Comparison of ENCODE assay signal across 21 cellular contexts in the genomic region with DNA sequence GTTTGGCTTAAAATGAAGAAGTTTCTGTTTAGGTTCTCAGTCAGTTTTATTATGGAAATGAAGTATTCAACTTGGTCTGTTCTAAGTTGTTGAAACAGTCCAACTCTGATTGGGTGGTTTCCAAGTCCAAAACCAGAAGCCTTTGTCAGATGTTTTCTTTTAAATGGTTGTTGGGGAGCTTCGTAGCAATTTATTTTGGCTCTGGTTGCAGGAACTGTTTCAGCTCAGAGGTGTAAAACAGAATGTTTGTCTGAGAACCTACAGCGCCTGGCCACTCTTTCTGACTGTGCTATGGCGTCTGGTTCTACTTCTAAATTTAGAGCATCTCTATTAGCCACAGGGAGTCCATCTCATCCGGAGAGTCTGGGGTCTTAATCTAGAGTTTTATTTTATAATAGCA.
DNase-seq lines count a peak whose midpoint lies in the region; FAIRE-seq and TF ChIP-seq lines count a peak whose summit lies in the region.
"Had no signal": no experiment of that assay in that cellular context is flagged by ENCODE, and none has a peak within 500 bp of the region (broad histone marks: within the 10 kb centered on the region; RNA-seq: fewer than 3 reads in every experiment).

No MANE protein-coding gene starts in this region.

- H3K4me2 ChIP-seq in SU-DHL-6 (ENCODE audit: low read depth, low read length, poor library complexity, severe bottlenecking): peak overlapping the region; percentile 6

- FAIRE-seq in GM12892 (lab: Jason Lieb, UNC): no peak
- FAIRE-seq: D721Med, GM12878, K562, RCC 7860 had no signal

- no peaks in the 10 kb centered on the region for H3K27me3 ChIP-seq in SU-DHL-6 (ENCODE audit: low read length)
- H3K27me3 ChIP-seq in rectal smooth muscle tissue (ENCODE audit: control insufficient read depth, insufficient read depth, low read length): no peaks in the 10 kb centered on the region
- H3K27me3 ChIP-seq in effector memory CD4-positive, alpha-beta T cell (replicated peaks; ENCODE audit: control insufficient read depth, insufficient read depth, low read length, poor library complexity, severe bottlenecking): no peaks in the 10 kb centered on the region
- no peaks in the 10 kb centered on the region for H3K27me3 ChIP-seq in vagina
- H3K27me3 ChIP-seq: SJSA1 had no signal

- H3K9ac ChIP-seq in SU-DHL-6 (ENCODE audit: low read length): no peak overlapping the region
- no peak overlapping the region for H3K9ac ChIP-seq in rectal smooth muscle tissue (ENCODE audit: low read length)

- DNase-seq in G401 (ENCODE audit: low spot score) (peak; percentile 23), globus pallidus (ENCODE audit: low spot score) (peak; percentile 16), GM12892 (ENCODE audit: insufficient read length) (no peak), vagina (ENCODE audit: extremely low spot score in 2 of 2) (no peak), HPDE6-E6E7 (ENCODE audit: extremely low spot score) (no peak)
- DNase-seq in effector memory CD4-positive, alpha-beta T cell: no peak
- DNase-seq: DMS79, H7, NCI-H1092 treated with DMSO at 0.1 percent for 48 hours, NCI-H1436 treated with DMSO at 0.1 percent for 48 hours, NCI-H1930, NCI-H2227 treated with DMSO at 0.1 percent for 48 hours, NCI-H526, OCI-M1 had no signal

- H3F3A ChIP-seq in SU-DHL-6 (ENCODE audit: insufficient read depth): no peaks in the 10 kb centered on the region

- no peaks in the 10 kb centered on the region for H3K9me2 ChIP-seq in SU-DHL-6 (replicated peaks; ENCODE audit: insufficient read depth, low read length)

- H3K9me3 ChIP-seq in SU-DHL-6 (ENCODE audit: insufficient read depth, low read length) (no peaks in the 10 kb centered on the region), vagina (no peaks in the 10 kb centered on the region)
- H3K9me3 ChIP-seq in effector memory CD4-positive, alpha-beta T cell (ENCODE audit: control insufficient read depth, low read length): peaks cover 2% of the 10 kb centered on the region
- H3K9me3 ChIP-seq: SJSA1 had no signal

- H3K79me2 ChIP-seq in SU-DHL-6 (ENCODE audit: insufficient read depth, low read length): no peaks in the 10 kb centered on the region

- in situ Hi-C loops in G401 (cut with HindIII; ENCODE audit: low sequenced_read_pairs): no loop called here

- no peaks in the 10 kb centered on the region for H3K36me3 ChIP-seq in SU-DHL-6 (ENCODE audit: low read length)
- H3K36me3 ChIP-seq in rectal smooth muscle tissue (ENCODE audit: control insufficient read depth, insufficient read depth, low read length): no peaks in the 10 kb centered on the region
- no peaks in the 10 kb centered on the region for H3K36me3 ChIP-seq in effector memory CD4-positive, alpha-beta T cell (ENCODE audit: control insufficient read depth, insufficient read depth, low read length)
- no peaks in the 10 kb centered on the region for H3K36me3 ChIP-seq in vagina
- H3K36me3 ChIP-seq: SJSA1 had no signal

- H3K4me3 ChIP-seq in SU-DHL-6 (ENCODE audit: insufficient read depth, low read length, poor library complexity, severe bottlenecking): no peak overlapping the region
- H3K4me3 ChIP-seq in rectal smooth muscle tissue (ENCODE audit: low read length): no peak overlapping the region
- no peak overlapping the region for H3K4me3 ChIP-seq in effector memory CD4-positive, alpha-beta T cell (ENCODE audit: insufficient read depth, low read depth, low read length, poor library complexity, severe bottlenecking)
- H3K4me3 ChIP-seq in vagina: no peak overlapping the region
- H3K4me3 ChIP-seq: GM12878, K562, SJSA1 had no signal

- no peaks in the 10 kb centered on the region for H4K20me1 ChIP-seq in SU-DHL-6 (ENCODE audit: low read depth, low read length)

- peak overlapping the region; percentile 69 for H2AFZ ChIP-seq in SU-DHL-6 (ENCODE audit: low read depth, low read length, severe bottlenecking)

- TF ChIP-seq CTCF in SU-DHL-6 (IDR thresholded peaks at IDR 0.05; ENCODE audit: insufficient read depth, low read length, poor library complexity, severe bottlenecking) (no peak), vagina (IDR thresholded peaks at IDR 0.05) (no peak)

- H3K27ac ChIP-seq in SU-DHL-6 (ENCODE audit: low read depth, low read length) (no peak overlapping the region), rectal smooth muscle tissue (ENCODE audit: low read depth, low read length) (peak overlapping the region; percentile 59), vagina (no peak overlapping the region)
- H3K27ac ChIP-seq in effector memory CD4-positive, alpha-beta T cell (ENCODE audit: insufficient read depth, low read length, poor library complexity, severe bottlenecking): no peak overlapping the region
- H3K27ac ChIP-seq: SJSA1 had no signal

- intact Hi-C loops in vagina (cut with DNase I): no loop called here

- no peak for TF ChIP-seq POLR2A in GM12892 (IDR thresholded peaks at IDR 0.05; ENCODE audit: low read depth, low read length)
- TF ChIP-seq POLR2A in vagina (IDR thresholded peaks at IDR 0.05): no peak

- H3K4me1 ChIP-seq in rectal smooth muscle tissue (ENCODE audit: control insufficient read depth, insufficient read depth, low read length) (peaks cover 16% of the 10 kb centered on the region), vagina (no peaks in the 10 kb centered on the region)
- no peaks in the 10 kb centered on the region for H3K4me1 ChIP-seq in effector memory CD4-positive, alpha-beta T cell (ENCODE audit: control insufficient read depth, insufficient read depth, low read length, poor library complexity, severe bottlenecking)
- H3K4me1 ChIP-seq: SJSA1 had no signal

Comparison
In these comparisons a context has a peak if more than half of its experiments do, and no peak if none do; other contexts are left out.
1. DNase-seq: peak in G401 (single experiment) and globus pallidus (single experiment); none in GM12892 (single experiment), effector memory CD4-positive, alpha-beta T cell (0 of 3), vagina (0 of 2) and HPDE6-E6E7 (single experiment).